8 cellular contexts compared by ENCODE assay signal in genomic region chr13:42048323-42048624, GRCh38. TPM values are rescaled to one million over a fixed set of nuclear protein-coding genes. Genes with fewer than 3 reads are reported as not detected.
DNase-seq lines count a peak whose midpoint lies in the region; ATAC-seq and TF ChIP-seq lines count a peak whose summit lies in the region.

No MANE protein-coding gene starts in this region.

- no peaks in the 10 kb centered on the region for H3K36me3 Mint-ChIP-seq in WTC11

- no peak for DNase-seq in WTC11 (ENCODE audit: low spot score)
- no peak for DNase-seq in Right ventricle myocardium superior
- no peak for DNase-seq in retinal pigment epithelial cell (ENCODE audit: low read depth)
- no peak for DNase-seq in islet precursor cell
- DNase-seq in GOT3 (lab: John Stamatoyannopoulos, UW), result no peak
- DNase-seq in cerebellum (ENCODE audit: low spot score), result no peak

- H3K27ac Mint-ChIP-seq in WTC11, result no peak overlapping the region

- intact Hi-C loops in Right ventricle myocardium superior (cut with DNase I), result no loop called here

- POLR2A ChIA-PET in WTC11 (lab: Charles Lee), result interaction anchor here (0.9 kb wide), 2 partner anchors 8 to 223 kb away, joined by 3 to 4 read pairs; partner anchors contain the start of gene AKAP11

- ATAC-seq in GM19043 (IDR thresholded peaks at IDR 0.05; ENCODE audit: low read depth, unreplicated experiment), result peak; percentile 19
- peak; percentile 14 for ATAC-seq in HG03039 (IDR thresholded peaks at IDR 0.05; ENCODE audit: unreplicated experiment)
- peak; percentile 54 for ATAC-seq in WTC11
- peak; percentile 20 for ATAC-seq in Right ventricle myocardium superior (ENCODE audit: poor library complexity)

- H3K4me3 ChIP-seq in retinal pigment epithelial cell (ENCODE audit: low read length), result peak overlapping the region; percentile 76

- H3K27me3 Mint-ChIP-seq in WTC11 (ENCODE audit: low read depth), result peaks cover 46% of the 10 kb centered on the region

- H3K4me1 Mint-ChIP-seq in WTC11, result peaks cover 15% of the 10 kb centered on the region

- TF ChIP-seq CTCF in WTC11 (IDR thresholded peaks at IDR 0.05), result no peak
- TF ChIP-seq CTCF in retinal pigment epithelial cell (conservative IDR thresholded peaks at IDR 0.05; ENCODE audit: low read depth, low read length), result no peak

- no peaks in the 10 kb centered on the region for H3K9me3 Mint-ChIP-seq in WTC11

- H3K4me3 Mint-ChIP-seq in WTC11, result peak overlapping the region; percentile 83

- CTCF ChIA-PET in WTC11 (lab: Charles Lee), result interaction anchor here (1.4 kb wide), 1 partner anchor 23 kb away, joined by 5 read pairs; no protein-coding TSS in a partner anchor

TF ChIP-seq in WTC11, 78 proteins besides CTCF, POLR2A, EP300 and RAD21:
- TF ChIP-seq RELA (CRISPR knock-in tag; IDR thresholded peaks at IDR 0.05; ENCODE audit: borderline replicate concordance), result 0 out of 2 replicates have a peak, but pooled peaks have one; percentile 65
- 0 out of 2 replicates have a peak, but pooled peaks have one; percentile 93 for TF ChIP-seq KAT7 (CRISPR knock-in tag; IDR thresholded peaks at IDR 0.05; ENCODE audit: borderline replicate concordance)
- 0 out of 2 replicates have a peak, but pooled peaks have one; percentile 28 for TF ChIP-seq ZNF263 (CRISPR knock-in tag; IDR thresholded peaks at IDR 0.05; ENCODE audit: low read depth)
- TF ChIP-seq PRDM15 (CRISPR knock-in tag; IDR thresholded peaks at IDR 0.05), result no peak
- no peak for TF ChIP-seq CREM (CRISPR knock-in tag; IDR thresholded peaks at IDR 0.05)
- TF ChIP-seq ZBTB21 (CRISPR knock-in tag; IDR thresholded peaks at IDR 0.05; ENCODE audit: borderline replicate concordance), result no peak
- no peak for TF ChIP-seq CREB1 (CRISPR knock-in tag; IDR thresholded peaks at IDR 0.05)
- no peak for TF ChIP-seq ZNF532 (CRISPR knock-in tag; IDR thresholded peaks at IDR 0.05; ENCODE audit: borderline replicate concordance)
- TF ChIP-seq USF1 (CRISPR knock-in tag; IDR thresholded peaks at IDR 0.05), result 0 out of 2 replicates have a peak, but pooled peaks have one; percentile 9

RNA-seq across cellular contexts. Expression of gene DGKH, which starts 0.2 kb away (rescaled TPM):
- total RNA-seq in WTC11 (2021) (7.6 to 8.8 TPM (median 8.8 TPM) in 3 replicates), Right ventricle myocardium superior (4.2 TPM), cerebellum (87.1 TPM)
